In the genomic region with DNA sequence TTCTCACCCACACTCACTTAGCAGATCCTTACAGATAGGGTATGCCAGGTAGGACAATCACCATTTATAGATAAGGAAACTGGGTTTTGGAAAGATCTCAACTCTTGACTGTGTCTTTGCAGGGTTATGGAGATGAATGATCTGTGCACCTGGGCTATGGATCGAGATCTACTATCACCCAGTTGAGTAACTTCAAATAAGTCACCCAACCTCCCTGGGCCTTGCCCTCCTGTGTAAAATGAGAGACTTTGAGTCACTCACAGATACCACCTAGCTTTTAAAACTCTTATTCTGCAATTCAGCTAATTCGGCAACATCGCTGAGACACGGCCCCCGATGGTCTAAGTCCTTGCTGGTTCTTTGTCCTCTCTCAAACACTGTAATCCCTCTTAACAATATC, we compare ENCODE assay signal across 12 cellular contexts.
"Had no signal": no experiment of that assay in that cellular context is flagged by ENCODE, and none has a peak within 500 bp of the region (broad histone marks: within the 10 kb centered on the region; RNA-seq: fewer than 3 reads in every experiment).

No MANE protein-coding gene starts in this region.

- H3K4me1 ChIP-seq: ascending aorta had no signal

- H3K27ac ChIP-seq: ascending aorta, heart right ventricle, suprapubic skin, upper lobe of left lung had no signal

- DNase-seq: activated CD4-positive, CD25-positive, alpha-beta regulatory T cell; heart right ventricle; natural killer cell; occipital lobe; SK-N-SH; stimulated activated CD4-positive, alpha-beta T cell treated with anti-CD3 and anti-CD28 coated beads, Interleukin-2, amount 100 ng/mL, for 24 hours; stimulated activated naive CD4-positive, alpha-beta T cell treated with Interleukin-2 at 50 U/mL for 16 hours had no signal

- H3K9me3 ChIP-seq: ascending aorta, heart right ventricle, SK-N-SH, suprapubic skin, upper lobe of left lung had no signal

- H3K27me3 Mint-ChIP-seq: progenitor cell of endocrine pancreas had no signal

- H3K27me3 ChIP-seq: ascending aorta, heart right ventricle, suprapubic skin, upper lobe of left lung had no signal

- H3K36me3 Mint-ChIP-seq: natural killer cell had no signal

- H3K36me3 ChIP-seq: ascending aorta, heart right ventricle, suprapubic skin, upper lobe of left lung had no signal

- H3K9me3 Mint-ChIP-seq: natural killer cell had no signal

- H3K9me2 ChIP-seq: SK-N-SH had no signal

- H3K4me2 ChIP-seq: SK-N-SH had no signal

- H3K4me3 Mint-ChIP-seq: natural killer cell had no signal

- ATAC-seq: natural killer cell, sciatic nerve had no signal

- H3K4me3 ChIP-seq: ascending aorta, heart right ventricle, suprapubic skin, upper lobe of left lung had no signal

- H3K27ac Mint-ChIP-seq: natural killer cell, progenitor cell of endocrine pancreas had no signal
